ENCODE assay signal across 19 cellular contexts in genomic region chr10:3401491-3401938, GRCh38.
A peak's percentile ranks its signal among the peaks of the same experiment; 100 is the strongest.
DNase-seq lines count a peak whose midpoint lies in the region; ATAC-seq and TF ChIP-seq lines count a peak whose summit lies in the region.
"Had no signal": no experiment of that assay in that cellular context is flagged by ENCODE, and none has a peak within 500 bp of the region (broad histone marks: within the 10 kb centered on the region; RNA-seq: fewer than 3 reads in every experiment).

No MANE protein-coding gene starts in this region.

- peaks cover 13 to 36% (median 30%) of the 10 kb centered on the region in 4 donors for H3K4me1 ChIP-seq in esophagus muscularis mucosa
- H3K4me1 ChIP-seq: psoas muscle had no signal

- no peaks in the 10 kb centered on the region for H3K27me3 ChIP-seq in esophagus muscularis mucosa
- H3K27me3 ChIP-seq: BLaER1 treated with 17β-estradiol and CSF1 and Interleukin-3, amounts not matched to agents 10 nM and 100 nM; suprapubic skin had no signal

- H3K27ac ChIP-seq in esophagus muscularis mucosa (replicated peaks in 1 of 4): peak overlapping the region in 1 of 4 donors; percentile 46
- H3K27ac ChIP-seq: BLaER1 treated with 17β-estradiol and CSF1 and Interleukin-3, amounts not matched to agents 10 nM and 100 nM; psoas muscle; suprapubic skin had no signal

- no peaks in the 10 kb centered on the region for H3K9me3 ChIP-seq in esophagus muscularis mucosa
- H3K9me3 ChIP-seq: psoas muscle, suprapubic skin had no signal

- 62% methylated on average over 6 of the region's 6 CpGs for WGBS in esophagus muscularis mucosa

- ATAC-seq in HG03280 (IDR thresholded peaks at IDR 0.05; ENCODE audit: unreplicated experiment): no peak
- ATAC-seq: psoas muscle, WTC11 had no signal

- no peak for TF ChIP-seq POLR2A in esophagus muscularis mucosa (IDR thresholded peaks at IDR 0.05; ENCODE audit: low read depth)

- no peak for TF ChIP-seq EP300 in esophagus muscularis mucosa (IDR thresholded peaks at IDR 0.05)

- no peaks in the 10 kb centered on the region for H3K36me3 ChIP-seq in esophagus muscularis mucosa
- H3K36me3 ChIP-seq: BLaER1 treated with 17β-estradiol and CSF1 and Interleukin-3, amounts not matched to agents 10 nM and 100 nM; suprapubic skin had no signal

- TF ChIP-seq CTCF in choroid plexus epithelial cell (conservative IDR thresholded peaks at IDR 0.05; ENCODE audit: low read depth, low read length) (no peak), esophagus muscularis mucosa (IDR thresholded peaks at IDR 0.05) (no peak)

- DNase-seq in ELR (ENCODE audit: low read depth) (peak; percentile 70), M059J (ENCODE audit: low read depth) (peak; percentile 83), choroid plexus epithelial cell (ENCODE audit: low read depth) (peak; percentile 83), non-pigmented ciliary epithelial cell (ENCODE audit: low read depth) (peak; percentile 78), esophagus muscularis mucosa (ENCODE audit: extremely low spot score) (no peak), AG20443 (ENCODE audit: low spot score) (no peak)
- DNase-seq in activated CD4-positive, alpha-beta T cell treated with anti-CD3 and anti-CD28 coated beads for 4 hours: no peak
- DNase-seq: activated naive CD8-positive, alpha-beta T cell treated with anti-CD3 and anti-CD28 coated beads, Interleukin-2, amount 10 ng/mL, durations not matched to agents 7 days and 5 days; effector memory CD4-positive, alpha-beta T cell; hypothalamus; KBM-7; kidney glomerular epithelial cell; NCI-H1105 treated with DMSO at 0.1 percent for 48 hours; nephron progenitor cell; psoas muscle had no signal

- H3K4me3 ChIP-seq in choroid plexus epithelial cell (ENCODE audit: low read depth, low read length): no peak overlapping the region
- H3K4me3 ChIP-seq in esophagus muscularis mucosa: no peak overlapping the region
- H3K4me3 ChIP-seq: BLaER1 treated with 17β-estradiol and CSF1 and Interleukin-3, amounts not matched to agents 10 nM and 100 nM; psoas muscle; suprapubic skin had no signal

- intact Hi-C loops in esophagus muscularis mucosa (cut with DNase I): no loop called here

Comparison
In these comparisons a context has a peak if more than half of its experiments do, and no peak if none do; other contexts are left out.
1. DNase-seq: peak in ELR (single experiment), M059J (single experiment), choroid plexus epithelial cell (single experiment) and non-pigmented ciliary epithelial cell (single experiment); none in esophagus muscularis mucosa (single experiment), AG20443 (single experiment) and activated CD4-positive, alpha-beta T cell treated with anti-CD3 and anti-CD28 coated beads for 4 hours (0 of 2).